21 cellular contexts compared by ENCODE assay signal in genomic region chr5:763998-764781, GRCh38. TPM values are rescaled to one million over a fixed set of nuclear protein-coding genes. Genes with fewer than 3 reads are reported as not detected.
DNase-seq lines count a peak whose midpoint lies in the region; ATAC-seq, FAIRE-seq and TF ChIP-seq lines count a peak whose summit lies in the region.
"Had no signal": no experiment of that assay in that cellular context is flagged by ENCODE, and none has a peak within 500 bp of the region (broad histone marks: within the 10 kb centered on the region; RNA-seq: fewer than 3 reads in every experiment).

No MANE protein-coding gene starts in this region.

- DNase-seq in right lobe of liver (peak in 2 of 3 donors; percentile 43 to 53), HepG2 (ENCODE audit: low spot score) (no peak), activated B cell treated with CpG ODN at 0.5 μM for 24 hours (peak; percentile 10), neuronal stem cell (ENCODE audit: low spot score) (no peak), KBM-7 (no peak)
- DNase-seq: activated gamma-delta T cell; NCI-H1092; NCI-H2029 treated with DMSO at 0.1 percent for 48 hours; NCI-H226; NCI-H774; stimulated activated CD4-positive, alpha-beta T cell treated with anti-CD3 and anti-CD28 coated beads, Interleukin-1b, Interleukin-23, amount 100 ng/mL, for 48 hours had no signal

- H3K9me3 ChIP-seq in right lobe of liver (no peaks in the 10 kb centered on the region), HepG2 (ENCODE audit: low read length) (no peaks in the 10 kb centered on the region), neuronal stem cell (replicated peaks in 1 of 2; ENCODE audit: control insufficient read depth in 2 of 2, insufficient read depth in 1 of 2, low read depth in 1 of 2, low read length in 2 of 2) (peaks cover 5 to 16% of the 10 kb centered on the region in 2 donors)

- no peak overlapping the region for H3K4me2 ChIP-seq in HepG2 (ENCODE audit: low read depth, low read length)
- no peak overlapping the region for H3K4me2 ChIP-seq in neuronal stem cell (ENCODE audit: insufficient read depth, low read length, poor library complexity, severe bottlenecking)

- POLR2A ChIA-PET in HepG2 (lab: Yijun Ruan, JAX) (no interaction called here), activated B cell treated with CpG ODN at 0.5 μM for 24 hours (lab: Charles Lee) (no interaction called here)

- H4K91ac ChIP-seq in neuronal stem cell (ENCODE audit: low read depth, low read length, poor library complexity), result peak overlapping the region; percentile 77

- H3K4me1 ChIP-seq in right lobe of liver (peaks cover 0 to 4% (median 0%) of the 10 kb centered on the region in 4 donors), HepG2 (ENCODE audit: insufficient read depth, low read length) (peaks cover 14% of the 10 kb centered on the region), neuronal stem cell (ENCODE audit: control insufficient read depth in 2 of 2, insufficient read depth in 1 of 2, low read depth in 1 of 2, low read length in 2 of 2) (peaks cover 3 to 4% of the 10 kb centered on the region in 2 donors)

- H3K36me3 ChIP-seq in right lobe of liver, result no peaks in the 10 kb centered on the region
- H3K36me3 ChIP-seq in HepG2 (replicated peaks in 1 of 2; ENCODE audit: control insufficient read depth in 1 of 2, insufficient read depth in 2 of 2, low read length in 2 of 2), result no peaks in the 10 kb centered on the region
- peaks cover 0 to 22% of the 10 kb centered on the region in 2 donors for H3K36me3 ChIP-seq in neuronal stem cell (replicated peaks in 1 of 2; ENCODE audit: control insufficient read depth in 2 of 2, insufficient read depth in 2 of 2, low read length in 2 of 2)

- H3K4ac ChIP-seq in neuronal stem cell (ENCODE audit: low read length), result peak overlapping the region; percentile 90

- H2BK15ac ChIP-seq in neuronal stem cell (ENCODE audit: low read length), result no peak overlapping the region

- TF ChIP-seq EP300 in HepG2 (IDR thresholded peaks at IDR 0.05; ENCODE audit: low read depth in 2 of 2, low read length in 2 of 2) (no peak), HepG2 (CRISPR knock-in tag; IDR thresholded peaks at IDR 0.05; ENCODE audit: borderline replicate concordance) (no peak)

- no TSS peak for BruUV-seq in HepG2 (replicated peaks; lab: Mats Ljungman, UMichigan)

- peak overlapping the region; percentile 87 for H2BK12ac ChIP-seq in neuronal stem cell (ENCODE audit: low read length)

- H3K4me1 Mint-ChIP-seq in activated B cell treated with CpG ODN at 0.5 μM for 24 hours, result no peaks in the 10 kb centered on the region

- no peak for TF ChIP-seq RAD21 in HepG2 (CRISPR knock-in tag; IDR thresholded peaks at IDR 0.05)

- no peak for TF ChIP-seq POLR2A in right lobe of liver (IDR thresholded peaks at IDR 0.05)
- no peak for TF ChIP-seq POLR2A in HepG2 (IDR thresholded peaks at IDR 0.05; ENCODE audit: insufficient read depth in 1 of 2, low read depth in 2 of 2, low read length in 2 of 2)

- H3K9ac ChIP-seq in HepG2 (ENCODE audit: insufficient read depth, low read depth, low read length), result no peak overlapping the region
- peak overlapping the region; percentile 76 for H3K9ac ChIP-seq in neuronal stem cell (ENCODE audit: low read depth, low read length, poor library complexity)

- no peak overlapping the region for H3K27ac Mint-ChIP-seq in activated B cell treated with CpG ODN at 0.5 μM for 24 hours
- H3K27ac Mint-ChIP-seq: dendritic cell treated with granulocyte-macrophage colony-stimulating factor and Interleukin-4, amounts not matched to agents 40 ng/mL and 50 ng/mL, for 4 days; nephron; stimulated activated effector memory CD8-positive, alpha-beta T cell treated with anti-CD3 and anti-CD28 coated beads, Interleukin-12 subunit alpha, Interleukin-12 subunit beta, amount 100 ng/mL, for 72 hours had no signal

- no peak overlapping the region for H3K4me3 ChIP-seq in right lobe of liver
- H3K4me3 ChIP-seq in HepG2 (replicated peaks in 1 of 3; ENCODE audit: insufficient read depth in 1 of 3, low read depth in 2 of 3, low read length in 3 of 3), result no peak overlapping the region
- no peak overlapping the region for H3K4me3 ChIP-seq in neuronal stem cell (ENCODE audit: low read length in 2 of 2)
- H3K4me3 ChIP-seq: GM12878 had no signal

- H3K79me2 ChIP-seq in HepG2 (ENCODE audit: insufficient read depth, low read length), result no peaks in the 10 kb centered on the region

- peak overlapping the region; percentile 1 for H4K8ac ChIP-seq in neuronal stem cell (ENCODE audit: low read depth, low read length)

- FAIRE-seq in HepG2 (lab: Jason Lieb, UNC), result no peak
- FAIRE-seq: bronchial epithelial cell, endometrium, GM12878 had no signal

- H3K4me3 Mint-ChIP-seq in activated B cell treated with CpG ODN at 0.5 μM for 24 hours, result no peak overlapping the region
- H3K4me3 Mint-ChIP-seq: dendritic cell treated with granulocyte-macrophage colony-stimulating factor and Interleukin-4, amounts not matched to agents 40 ng/mL and 50 ng/mL, for 4 days; nephron; stimulated activated effector memory CD8-positive, alpha-beta T cell treated with anti-CD3 and anti-CD28 coated beads, Interleukin-12 subunit alpha, Interleukin-12 subunit beta, amount 100 ng/mL, for 72 hours had no signal

- TF ChIP-seq CTCF in right lobe of liver (IDR thresholded peaks at IDR 0.05), result no peak
- no peak for TF ChIP-seq CTCF in HepG2 (CRISPR knock-in tag; IDR thresholded peaks at IDR 0.05)
- TF ChIP-seq CTCF in activated B cell treated with CpG ODN at 0.5 μM for 24 hours (IDR thresholded peaks at IDR 0.05), result no peak

- peak overlapping the region; percentile 92 for H3K18ac ChIP-seq in neuronal stem cell (ENCODE audit: low read length)

- peak overlapping the region; percentile 46 for H2BK5ac ChIP-seq in neuronal stem cell (ENCODE audit: low read length)

- H3K27ac ChIP-seq in right lobe of liver (no peak overlapping the region), HepG2 (ENCODE audit: extremely low read length, insufficient read depth, low read length) (no peak overlapping the region), neuronal stem cell (replicated peaks; ENCODE audit: low read length) (no peak overlapping the region)
- H3K27ac ChIP-seq: RWPE1 had no signal

- no peaks in the 10 kb centered on the region for H3K36me3 Mint-ChIP-seq in activated B cell treated with CpG ODN at 0.5 μM for 24 hours (ENCODE audit: low read depth)
- H3K36me3 Mint-ChIP-seq: stimulated activated effector memory CD8-positive, alpha-beta T cell treated with anti-CD3 and anti-CD28 coated beads, Interleukin-12 subunit alpha, Interleukin-12 subunit beta, amount 100 ng/mL, for 72 hours had no signal

- no peaks in the 10 kb centered on the region for H3K27me3 Mint-ChIP-seq in activated B cell treated with CpG ODN at 0.5 μM for 24 hours

- in situ Hi-C loops in HepG2 (cut with HindIII; ENCODE audit: extremely low pct_ligation_motif_present, low pct_unique_long_range_greater_than_20kb) (no loop called here), KBM-7 (cut with MboI; ENCODE audit: low pct_unique_long_range_greater_than_20kb, low sequenced_read_pairs) (no loop called here)

- H2AK5ac ChIP-seq in neuronal stem cell (ENCODE audit: low read depth, low read length), result peak overlapping the region; percentile 95

- H4K20me1 ChIP-seq in HepG2 (ENCODE audit: insufficient read depth, low read length), result no peaks in the 10 kb centered on the region

- H3K79me1 ChIP-seq in neuronal stem cell (ENCODE audit: low read depth, low read length), result peaks cover 6% of the 10 kb centered on the region

- ATAC-seq in right lobe of liver (no peak), HepG2 (no peak), activated B cell treated with CpG ODN at 0.5 μM for 24 hours (ENCODE audit: low read depth) (no peak), GM19324 (IDR thresholded peaks at IDR 0.05; ENCODE audit: low FRiP score, unreplicated experiment) (no peak), HG02678 (IDR thresholded peaks at IDR 0.05; ENCODE audit: unreplicated experiment) (no peak)
- ATAC-seq: GM12878; left colon; stimulated activated effector memory CD8-positive, alpha-beta T cell treated with anti-CD3 and anti-CD28 coated beads, Interleukin-12 subunit alpha, Interleukin-12 subunit beta, amount 100 ng/mL, for 72 hours had no signal

- intact Hi-C loops in right lobe of liver (cut with DNase I), result no loop called here
- intact Hi-C loops in HepG2 (cut with micrococcal nuclease; ENCODE audit: unreplicated experiment), result no loop called here
- intact Hi-C loops in activated B cell treated with CpG ODN at 0.5 μM for 24 hours (cut with micrococcal nuclease), result no loop called here

- H3K27me3 ChIP-seq in right lobe of liver (no peaks in the 10 kb centered on the region), HepG2 (ENCODE audit: control insufficient read depth in 1 of 2, insufficient read depth in 2 of 2, low read length in 2 of 2) (peaks cover 1 to 42% of the 10 kb centered on the region in 2 experiments; a peak in 4 of 5 replicates), neuronal stem cell (ENCODE audit: control insufficient read depth in 3 of 3, insufficient read depth in 3 of 3, low read depth in 1 of 3, low read length in 3 of 3) (no peaks in the 10 kb centered on the region)

- H3K23ac ChIP-seq in neuronal stem cell (ENCODE audit: low read depth, low read length, poor library complexity), result peak overlapping the region; percentile 92

- CTCF ChIA-PET in HepG2 (lab: Yijun Ruan, JAX; ENCODE audit: low intra/inter-chr PET ratio, low total read pairs), result no interaction called here
- CTCF ChIA-PET in activated B cell treated with CpG ODN at 0.5 μM for 24 hours (lab: Charles Lee), result no interaction called here

- H2BK120ac ChIP-seq in neuronal stem cell (ENCODE audit: low read depth, low read length), result peak overlapping the region; percentile 57

- WGBS in right lobe of liver (ENCODE audit: insufficient coverage, low coverage, low lambda C conversion rate, missing lambda C conversion rate), result 97% methylated on average over 10 of the region's 31 CpGs
- 70% methylated on average over 31 of the region's 31 CpGs for WGBS in HepG2 (ENCODE audit: low lambda C conversion rate)
- WGBS in neuronal stem cell (ENCODE audit: extremely low coverage in 2 of 2, insufficient read length in 2 of 2, insufficient replicate concordance in 1 of 2), 2 donors, result no CpG with 5 or more reads among the region's 31 CpGs

- H3K9me3 Mint-ChIP-seq in activated B cell treated with CpG ODN at 0.5 μM for 24 hours, result no peaks in the 10 kb centered on the region
- H3K9me3 Mint-ChIP-seq: dendritic cell treated with granulocyte-macrophage colony-stimulating factor and Interleukin-4, amounts not matched to agents 40 ng/mL and 50 ng/mL, for 4 days; stimulated activated effector memory CD8-positive, alpha-beta T cell treated with anti-CD3 and anti-CD28 coated beads, Interleukin-12 subunit alpha, Interleukin-12 subunit beta, amount 100 ng/mL, for 72 hours had no signal

- H3K14ac ChIP-seq in neuronal stem cell (ENCODE audit: low read length), result peak overlapping the region; percentile 99

- H2AFZ ChIP-seq in HepG2 (ENCODE audit: low read length), result no peak overlapping the region
- no peak overlapping the region for H2AFZ ChIP-seq in neuronal stem cell (ENCODE audit: low read length)

RNA-seq across cellular contexts. Expression of gene ZDHHC11B, which starts 20.3 kb away (rescaled TPM):
- 1 to 10 TPM in 5 of 6 experiments, under 1 TPM in 1; 0.56 to 5.1 (median 2.8) TPM for total RNA-seq in right lobe of liver
- total RNA-seq in HepG2 (2016; rRNA removed; fragmentation: Illumina TruSeq; extraction: Trizol), result 0.11 TPM in 1 of 2 replicates, not detected in the other
- not detected in 2 replicates for total RNA-seq in HepG2 (2016; cell fraction: cytosol; rRNA removed; fragmentation: Illumina TruSeq; extraction: Trizol; ENCODE audit: low read depth)
- 0.04 TPM in 1 of 2 replicates, not detected in the other for total RNA-seq in HepG2 (2016; cell fraction: insoluble cytoplasmic fraction; rRNA removed; fragmentation: Illumina TruSeq; extraction: Trizol)
- total RNA-seq in HepG2 (2016; cell fraction: membrane; rRNA removed; fragmentation: Illumina TruSeq; extraction: Trizol), result 0.21 TPM in 1 of 2 replicates, not detected in the other
- 0.40 and 1.0 TPM in 2 replicates for total RNA-seq in HepG2 (2016; cell fraction: nucleus; rRNA removed; fragmentation: Illumina TruSeq; extraction: Trizol)
- polyA plus RNA-seq in HepG2 (2011; rRNA removed), result 0.07 and 0.12 TPM in 2 replicates
- 0.09 TPM in 1 of 2 replicates, not detected in the other for polyA plus RNA-seq in HepG2 (2011; cell fraction: cytosol; rRNA removed)
- 0.83 and 1.8 TPM in 2 replicates for polyA plus RNA-seq in HepG2 (2011; cell fraction: nucleus; rRNA removed)
- polyA plus RNA-seq in HepG2 (2012), result 0.39 and 0.59 TPM in 2 replicates
- polyA plus RNA-seq in HepG2 (2016; cell fraction: cytosol; fragmentation: Illumina TruSeq; extraction: Trizol; ENCODE audit: low read depth), result not detected in 2 replicates
- 0.14 TPM in 1 of 2 replicates, not detected in the other for polyA plus RNA-seq in HepG2 (2016; cell fraction: insoluble cytoplasmic fraction; fragmentation: Illumina TruSeq; extraction: Trizol; ENCODE audit: low read depth)
- polyA plus RNA-seq in HepG2 (2016; cell fraction: membrane; fragmentation: Illumina TruSeq; extraction: Trizol; ENCODE audit: low read depth), result not detected in 2 replicates
- 0.71 and 0.88 TPM in 2 replicates for polyA plus RNA-seq in HepG2 (2016; cell fraction: nucleus; fragmentation: Illumina TruSeq; extraction: Trizol; ENCODE audit: insufficient read depth, low read depth)
- polyA minus RNA-seq in HepG2 (2011; rRNA and poly(A)+ RNA removed; ENCODE audit: low replicate concordance), result 1.9 and 3.5 TPM in 2 replicates
- 0.62 TPM in 1 of 2 replicates, not detected in the other for polyA minus RNA-seq in HepG2 (2011; cell fraction: cytosol; rRNA and poly(A)+ RNA removed)
- 0.64 and 1.2 TPM in 2 replicates for polyA minus RNA-seq in HepG2 (2011; cell fraction: nucleus; rRNA and poly(A)+ RNA removed)
- total RNA-seq in activated B cell treated with CpG ODN at 0.5 μM for 24 hours, result 0.07 and 0.09 TPM in 2 replicates
- polyA plus RNA-seq in neuronal stem cell (2013, experiment 1 of 2), result 2.4 TPM
- polyA plus RNA-seq in neuronal stem cell (2013, experiment 2 of 2), result 2.2 TPM
- total RNA-seq: GM12878 had no signal

Comparison
In these comparisons a context has a peak if more than half of its experiments do, and no peak if none do; other contexts are left out.
1. DNase-seq: peak in right lobe of liver (2 of 3) and activated B cell treated with CpG ODN at 0.5 μM for 24 hours (single experiment); none in HepG2 (single experiment), neuronal stem cell (single experiment) and KBM-7 (single experiment).